In genomic region chr3:107414325-107414964, GRCh38 we compare ENCODE assay signal across 1 cellular context.
TF ChIP-seq lines count a peak whose summit lies in the region.

No MANE protein-coding gene starts in this region.

TF ChIP-seq in GM23338, 12 proteins besides CTCF, POLR2A, EP300 and RAD21 (continued from another document):
- TF ChIP-seq STAT1 (IDR thresholded peaks at IDR 0.05; ENCODE audit: unreplicated experiment) (no peak), EZH2 (IDR thresholded peaks at IDR 0.05; ENCODE audit: low read depth, unreplicated experiment) (no peak), CREB1 (CRISPR knock-in tag; IDR thresholded peaks at IDR 0.05; ENCODE audit: low read depth) (no peak), ETS1 (IDR thresholded peaks at IDR 0.05) (no peak), POLR2AphosphoS5 (IDR thresholded peaks at IDR 0.05; ENCODE audit: low read depth) (no peak), ZNF114 (CRISPR knock-in tag; IDR thresholded peaks at IDR 0.05) (no peak), EZH2phosphoT487 (IDR thresholded peaks at IDR 0.05; ENCODE audit: unreplicated experiment) (no peak), JUNB (IDR thresholded peaks at IDR 0.05; ENCODE audit: unreplicated experiment) (no peak)
- TF ChIP-seq, protein P1, sequence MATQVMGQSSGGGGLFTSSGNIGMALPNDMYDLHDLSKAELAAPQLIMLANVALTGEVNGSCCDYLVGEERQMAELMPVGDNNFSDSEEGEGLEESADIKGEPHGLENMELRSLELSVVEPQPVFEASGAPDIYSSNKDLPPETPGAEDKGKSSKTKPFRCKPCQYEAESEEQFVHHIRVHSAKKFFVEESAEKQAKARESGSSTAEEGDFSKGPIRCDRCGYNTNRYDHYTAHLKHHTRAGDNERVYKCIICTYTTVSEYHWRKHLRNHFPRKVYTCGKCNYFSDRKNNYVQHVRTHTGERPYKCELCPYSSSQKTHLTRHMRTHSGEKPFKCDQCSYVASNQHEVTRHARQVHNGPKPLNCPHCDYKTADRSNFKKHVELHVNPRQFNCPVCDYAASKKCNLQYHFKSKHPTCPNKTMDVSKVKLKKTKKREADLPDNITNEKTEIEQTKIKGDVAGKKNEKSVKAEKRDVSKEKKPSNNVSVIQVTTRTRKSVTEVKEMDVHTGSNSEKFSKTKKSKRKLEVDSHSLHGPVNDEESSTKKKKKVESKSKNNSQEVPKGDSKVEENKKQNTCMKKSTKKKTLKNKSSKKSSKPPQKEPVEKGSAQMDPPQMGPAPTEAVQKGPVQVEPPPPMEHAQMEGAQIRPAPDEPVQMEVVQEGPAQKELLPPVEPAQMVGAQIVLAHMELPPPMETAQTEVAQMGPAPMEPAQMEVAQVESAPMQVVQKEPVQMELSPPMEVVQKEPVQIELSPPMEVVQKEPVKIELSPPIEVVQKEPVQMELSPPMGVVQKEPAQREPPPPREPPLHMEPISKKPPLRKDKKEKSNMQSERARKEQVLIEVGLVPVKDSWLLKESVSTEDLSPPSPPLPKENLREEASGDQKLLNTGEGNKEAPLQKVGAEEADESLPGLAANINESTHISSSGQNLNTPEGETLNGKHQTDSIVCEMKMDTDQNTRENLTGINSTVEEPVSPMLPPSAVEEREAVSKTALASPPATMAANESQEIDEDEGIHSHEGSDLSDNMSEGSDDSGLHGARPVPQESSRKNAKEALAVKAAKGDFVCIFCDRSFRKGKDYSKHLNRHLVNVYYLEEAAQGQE (IDR thresholded peaks at IDR 0.05; ENCODE audit: unreplicated experiment): no peak
TF ChIP-seq in GM23338: peak in this region for 0.
